1 cellular context compared by ENCODE assay signal in the genomic region with DNA sequence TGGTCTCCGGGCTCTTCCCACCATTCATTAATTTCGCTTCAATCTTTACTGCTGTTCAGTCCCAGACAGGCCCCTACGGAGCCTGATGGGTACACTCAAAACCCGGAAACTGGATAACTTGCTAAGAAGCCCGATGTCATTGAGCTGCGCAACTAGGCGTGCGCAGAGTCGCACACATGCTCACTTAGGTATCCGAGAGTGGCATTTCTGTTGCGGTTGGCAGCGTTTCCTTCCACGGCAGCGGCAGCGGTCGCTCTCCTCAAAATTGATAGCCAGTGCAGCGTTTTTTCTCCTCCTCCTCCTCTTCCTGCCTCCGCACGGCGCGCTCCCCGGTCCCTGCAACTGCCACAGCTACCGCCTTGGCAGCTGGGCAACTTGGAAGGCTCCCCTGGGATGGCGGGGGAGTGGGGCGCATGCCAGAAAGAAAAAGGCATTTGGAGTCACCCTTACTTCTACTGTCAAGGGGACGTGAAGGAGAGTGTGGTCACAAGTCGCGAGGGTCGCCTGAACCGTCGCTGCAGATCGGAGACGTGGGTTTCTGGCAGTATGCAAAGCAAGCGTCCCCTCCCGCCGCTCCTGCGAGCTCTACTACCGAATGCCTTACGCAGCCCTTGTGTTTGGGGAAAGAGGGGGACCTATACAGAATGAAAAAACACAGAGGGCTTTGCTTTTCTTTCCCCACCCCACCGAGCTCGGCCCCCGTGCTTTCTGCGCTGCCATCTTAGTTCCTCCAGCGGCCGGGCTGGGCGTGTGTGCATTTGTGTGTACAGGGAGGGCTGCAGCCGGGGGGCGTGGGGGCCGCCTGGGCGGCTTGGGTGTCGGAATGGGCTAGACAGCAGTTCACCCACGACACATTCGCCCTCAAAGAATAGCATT.
TF ChIP-seq lines count a peak whose summit lies in the region.

No MANE protein-coding gene starts in this region.

TF ChIP-seq in HepG2, 621 proteins besides CTCF, POLR2A, EP300 and RAD21 (continued from another document and continues in another):
- no peak for TF ChIP-seq REPIN1 (CRISPR knock-in tag; IDR thresholded peaks at IDR 0.05; ENCODE audit: borderline replicate concordance, low read depth)
- TF ChIP-seq, protein P1, sequence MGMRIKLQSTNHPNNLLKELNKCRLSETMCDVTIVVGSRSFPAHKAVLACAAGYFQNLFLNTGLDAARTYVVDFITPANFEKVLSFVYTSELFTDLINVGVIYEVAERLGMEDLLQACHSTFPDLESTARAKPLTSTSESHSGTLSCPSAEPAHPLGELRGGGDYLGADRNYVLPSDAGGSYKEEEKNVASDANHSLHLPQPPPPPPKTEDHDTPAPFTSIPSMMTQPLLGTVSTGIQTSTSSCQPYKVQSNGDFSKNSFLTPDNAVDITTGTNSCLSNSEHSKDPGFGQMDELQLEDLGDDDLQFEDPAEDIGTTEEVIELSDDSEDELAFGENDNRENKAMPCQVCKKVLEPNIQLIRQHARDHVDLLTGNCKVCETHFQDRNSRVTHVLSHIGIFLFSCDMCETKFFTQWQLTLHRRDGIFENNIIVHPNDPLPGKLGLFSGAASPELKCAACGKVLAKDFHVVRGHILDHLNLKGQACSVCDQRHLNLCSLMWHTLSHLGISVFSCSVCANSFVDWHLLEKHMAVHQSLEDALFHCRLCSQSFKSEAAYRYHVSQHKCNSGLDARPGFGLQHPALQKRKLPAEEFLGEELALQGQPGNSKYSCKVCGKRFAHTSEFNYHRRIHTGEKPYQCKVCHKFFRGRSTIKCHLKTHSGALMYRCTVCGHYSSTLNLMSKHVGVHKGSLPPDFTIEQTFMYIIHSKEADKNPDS (CRISPR knock-in tag; IDR thresholded peaks at IDR 0.05): no peak
- TF ChIP-seq, protein P2, sequence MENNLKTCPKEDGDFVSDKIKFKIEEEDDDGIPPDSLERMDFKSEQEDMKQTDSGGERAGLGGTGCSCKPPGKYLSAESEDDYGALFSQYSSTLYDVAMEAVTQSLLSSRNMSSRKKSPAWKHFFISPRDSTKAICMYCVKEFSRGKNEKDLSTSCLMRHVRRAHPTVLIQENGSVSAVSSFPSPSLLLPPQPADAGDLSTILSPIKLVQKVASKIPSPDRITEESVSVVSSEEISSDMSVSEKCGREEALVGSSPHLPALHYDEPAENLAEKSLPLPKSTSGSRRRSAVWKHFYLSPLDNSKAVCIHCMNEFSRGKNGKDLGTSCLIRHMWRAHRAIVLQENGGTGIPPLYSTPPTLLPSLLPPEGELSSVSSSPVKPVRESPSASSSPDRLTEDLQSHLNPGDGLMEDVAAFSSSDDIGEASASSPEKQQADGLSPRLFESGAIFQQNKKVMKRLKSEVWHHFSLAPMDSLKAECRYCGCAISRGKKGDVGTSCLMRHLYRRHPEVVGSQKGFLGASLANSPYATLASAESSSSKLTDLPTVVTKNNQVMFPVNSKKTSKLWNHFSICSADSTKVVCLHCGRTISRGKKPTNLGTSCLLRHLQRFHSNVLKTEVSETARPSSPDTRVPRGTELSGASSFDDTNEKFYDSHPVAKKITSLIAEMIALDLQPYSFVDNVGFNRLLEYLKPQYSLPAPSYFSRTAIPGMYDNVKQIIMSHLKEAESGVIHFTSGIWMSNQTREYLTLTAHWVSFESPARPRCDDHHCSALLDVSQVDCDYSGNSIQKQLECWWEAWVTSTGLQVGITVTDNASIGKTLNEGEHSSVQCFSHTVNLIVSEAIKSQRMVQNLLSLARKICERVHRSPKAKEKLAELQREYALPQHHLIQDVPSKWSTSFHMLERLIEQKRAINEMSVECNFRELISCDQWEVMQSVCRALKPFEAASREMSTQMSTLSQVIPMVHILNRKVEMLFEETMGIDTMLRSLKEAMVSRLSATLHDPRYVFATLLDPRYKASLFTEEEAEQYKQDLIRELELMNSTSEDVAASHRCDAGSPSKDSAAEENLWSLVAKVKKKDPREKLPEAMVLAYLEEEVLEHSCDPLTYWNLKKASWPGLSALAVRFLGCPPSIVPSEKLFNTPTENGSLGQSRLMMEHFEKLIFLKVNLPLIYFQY (CRISPR knock-in tag; IDR thresholded peaks at IDR 0.05; ENCODE audit: borderline replicate concordance): peak; percentile 79; the same call in 1 of the 2 replicates
- peak; percentile 78 for TF ChIP-seq PHF8 (CRISPR knock-in tag; IDR thresholded peaks at IDR 0.05)
- TF ChIP-seq ATAD3A (CRISPR knock-in tag; IDR thresholded peaks at IDR 0.05): no peak
- TF ChIP-seq, protein P3, sequence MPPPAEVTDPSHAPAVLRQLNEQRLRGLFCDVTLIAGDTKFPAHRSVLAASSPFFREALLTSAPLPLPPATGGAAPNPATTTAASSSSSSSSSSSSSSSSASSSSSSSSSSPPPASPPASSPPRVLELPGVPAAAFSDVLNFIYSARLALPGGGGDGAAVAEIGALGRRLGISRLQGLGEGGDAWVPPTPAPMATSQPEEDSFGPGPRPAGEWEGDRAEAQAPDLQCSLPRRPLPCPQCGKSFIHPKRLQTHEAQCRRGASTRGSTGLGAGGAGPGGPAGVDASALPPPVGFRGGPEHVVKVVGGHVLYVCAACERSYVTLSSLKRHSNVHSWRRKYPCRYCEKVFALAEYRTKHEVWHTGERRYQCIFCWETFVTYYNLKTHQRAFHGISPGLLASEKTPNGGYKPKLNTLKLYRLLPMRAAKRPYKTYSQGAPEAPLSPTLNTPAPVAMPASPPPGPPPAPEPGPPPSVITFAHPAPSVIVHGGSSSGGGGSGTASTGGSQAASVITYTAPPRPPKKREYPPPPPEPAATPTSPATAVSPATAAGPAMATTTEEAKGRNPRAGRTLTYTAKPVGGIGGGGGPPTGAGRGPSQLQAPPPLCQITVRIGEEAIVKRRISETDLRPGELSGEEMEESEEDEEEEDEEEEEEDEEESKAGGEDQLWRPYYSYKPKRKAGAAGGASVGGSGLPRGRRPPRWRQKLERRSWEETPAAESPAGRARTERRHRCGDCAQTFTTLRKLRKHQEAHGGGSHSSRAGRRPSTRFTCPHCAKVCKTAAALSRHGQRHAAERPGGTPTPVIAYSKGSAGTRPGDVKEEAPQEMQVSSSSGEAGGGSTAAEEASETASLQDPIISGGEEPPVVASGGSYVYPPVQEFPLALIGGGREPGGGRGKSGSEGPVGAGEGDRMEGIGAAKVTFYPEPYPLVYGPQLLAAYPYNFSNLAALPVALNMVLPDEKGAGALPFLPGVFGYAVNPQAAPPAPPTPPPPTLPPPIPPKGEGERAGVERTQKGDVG (CRISPR knock-in tag; IDR thresholded peaks at IDR 0.05; ENCODE audit: borderline replicate concordance): no peak
- TF ChIP-seq, protein P4, sequence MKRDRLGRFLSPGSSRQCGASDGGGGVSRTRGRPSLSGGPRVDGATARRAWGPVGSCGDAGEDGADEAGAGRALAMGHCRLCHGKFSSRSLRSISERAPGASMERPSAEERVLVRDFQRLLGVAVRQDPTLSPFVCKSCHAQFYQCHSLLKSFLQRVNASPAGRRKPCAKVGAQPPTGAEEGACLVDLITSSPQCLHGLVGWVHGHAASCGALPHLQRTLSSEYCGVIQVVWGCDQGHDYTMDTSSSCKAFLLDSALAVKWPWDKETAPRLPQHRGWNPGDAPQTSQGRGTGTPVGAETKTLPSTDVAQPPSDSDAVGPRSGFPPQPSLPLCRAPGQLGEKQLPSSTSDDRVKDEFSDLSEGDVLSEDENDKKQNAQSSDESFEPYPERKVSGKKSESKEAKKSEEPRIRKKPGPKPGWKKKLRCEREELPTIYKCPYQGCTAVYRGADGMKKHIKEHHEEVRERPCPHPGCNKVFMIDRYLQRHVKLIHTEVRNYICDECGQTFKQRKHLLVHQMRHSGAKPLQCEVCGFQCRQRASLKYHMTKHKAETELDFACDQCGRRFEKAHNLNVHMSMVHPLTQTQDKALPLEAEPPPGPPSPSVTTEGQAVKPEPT (CRISPR knock-in tag; IDR thresholded peaks at IDR 0.05; ENCODE audit: low read depth): no peak
- TF ChIP-seq NR2C2 (CRISPR knock-in tag; IDR thresholded peaks at IDR 0.05; ENCODE audit: borderline replicate concordance): no peak
- TF ChIP-seq RFX5 (IDR thresholded peaks at IDR 0.05; ENCODE audit: low read depth, low read length): no peak
- TF ChIP-seq ZFP36L2 (CRISPR knock-in tag; IDR thresholded peaks at IDR 0.05): no peak; the same call in 1 of the 2 replicates
- TF ChIP-seq HOXA5 (CRISPR knock-in tag; IDR thresholded peaks at IDR 0.05): peak; percentile 48
- 0 out of 2 replicates have a peak, but pooled peaks have one; percentile 47 for TF ChIP-seq XBP1 (CRISPR knock-in tag; IDR thresholded peaks at IDR 0.05)
- TF ChIP-seq KDM6A (CRISPR knock-in tag; IDR thresholded peaks at IDR 0.05; ENCODE audit: low read depth): no peak
- TF ChIP-seq MTA1 (CRISPR knock-in tag; IDR thresholded peaks at IDR 0.05; ENCODE audit: borderline replicate concordance): no peak
- no peak for TF ChIP-seq FOXK1 (CRISPR knock-in tag; IDR thresholded peaks at IDR 0.05; ENCODE audit: borderline replicate concordance, low read depth)
- no peak for TF ChIP-seq PHB2 (IDR thresholded peaks at IDR 0.05; ENCODE audit: partially characterized antibody)
- no peak for TF ChIP-seq MATR3 (CRISPR knock-in tag; IDR thresholded peaks at IDR 0.05)
- TF ChIP-seq ZNF10 (CRISPR knock-in tag; IDR thresholded peaks at IDR 0.05; ENCODE audit: borderline replicate concordance, low read depth): no peak
- no peak for TF ChIP-seq RFX3 (CRISPR knock-in tag; IDR thresholded peaks at IDR 0.05)
- no peak for TF ChIP-seq RBM39 (IDR thresholded peaks at IDR 0.05; ENCODE audit: low read depth, low read length, poor library complexity, severe bottlenecking)
- TF ChIP-seq KAT7 (CRISPR knock-in tag; IDR thresholded peaks at IDR 0.05; ENCODE audit: borderline replicate concordance): peak; percentile 37; the same call in 1 of the 2 replicates
- peak; percentile 56; the same call in 1 of the 2 replicates for TF ChIP-seq MIXL1 (CRISPR knock-in tag; IDR thresholded peaks at IDR 0.05)
- TF ChIP-seq, protein P5, sequence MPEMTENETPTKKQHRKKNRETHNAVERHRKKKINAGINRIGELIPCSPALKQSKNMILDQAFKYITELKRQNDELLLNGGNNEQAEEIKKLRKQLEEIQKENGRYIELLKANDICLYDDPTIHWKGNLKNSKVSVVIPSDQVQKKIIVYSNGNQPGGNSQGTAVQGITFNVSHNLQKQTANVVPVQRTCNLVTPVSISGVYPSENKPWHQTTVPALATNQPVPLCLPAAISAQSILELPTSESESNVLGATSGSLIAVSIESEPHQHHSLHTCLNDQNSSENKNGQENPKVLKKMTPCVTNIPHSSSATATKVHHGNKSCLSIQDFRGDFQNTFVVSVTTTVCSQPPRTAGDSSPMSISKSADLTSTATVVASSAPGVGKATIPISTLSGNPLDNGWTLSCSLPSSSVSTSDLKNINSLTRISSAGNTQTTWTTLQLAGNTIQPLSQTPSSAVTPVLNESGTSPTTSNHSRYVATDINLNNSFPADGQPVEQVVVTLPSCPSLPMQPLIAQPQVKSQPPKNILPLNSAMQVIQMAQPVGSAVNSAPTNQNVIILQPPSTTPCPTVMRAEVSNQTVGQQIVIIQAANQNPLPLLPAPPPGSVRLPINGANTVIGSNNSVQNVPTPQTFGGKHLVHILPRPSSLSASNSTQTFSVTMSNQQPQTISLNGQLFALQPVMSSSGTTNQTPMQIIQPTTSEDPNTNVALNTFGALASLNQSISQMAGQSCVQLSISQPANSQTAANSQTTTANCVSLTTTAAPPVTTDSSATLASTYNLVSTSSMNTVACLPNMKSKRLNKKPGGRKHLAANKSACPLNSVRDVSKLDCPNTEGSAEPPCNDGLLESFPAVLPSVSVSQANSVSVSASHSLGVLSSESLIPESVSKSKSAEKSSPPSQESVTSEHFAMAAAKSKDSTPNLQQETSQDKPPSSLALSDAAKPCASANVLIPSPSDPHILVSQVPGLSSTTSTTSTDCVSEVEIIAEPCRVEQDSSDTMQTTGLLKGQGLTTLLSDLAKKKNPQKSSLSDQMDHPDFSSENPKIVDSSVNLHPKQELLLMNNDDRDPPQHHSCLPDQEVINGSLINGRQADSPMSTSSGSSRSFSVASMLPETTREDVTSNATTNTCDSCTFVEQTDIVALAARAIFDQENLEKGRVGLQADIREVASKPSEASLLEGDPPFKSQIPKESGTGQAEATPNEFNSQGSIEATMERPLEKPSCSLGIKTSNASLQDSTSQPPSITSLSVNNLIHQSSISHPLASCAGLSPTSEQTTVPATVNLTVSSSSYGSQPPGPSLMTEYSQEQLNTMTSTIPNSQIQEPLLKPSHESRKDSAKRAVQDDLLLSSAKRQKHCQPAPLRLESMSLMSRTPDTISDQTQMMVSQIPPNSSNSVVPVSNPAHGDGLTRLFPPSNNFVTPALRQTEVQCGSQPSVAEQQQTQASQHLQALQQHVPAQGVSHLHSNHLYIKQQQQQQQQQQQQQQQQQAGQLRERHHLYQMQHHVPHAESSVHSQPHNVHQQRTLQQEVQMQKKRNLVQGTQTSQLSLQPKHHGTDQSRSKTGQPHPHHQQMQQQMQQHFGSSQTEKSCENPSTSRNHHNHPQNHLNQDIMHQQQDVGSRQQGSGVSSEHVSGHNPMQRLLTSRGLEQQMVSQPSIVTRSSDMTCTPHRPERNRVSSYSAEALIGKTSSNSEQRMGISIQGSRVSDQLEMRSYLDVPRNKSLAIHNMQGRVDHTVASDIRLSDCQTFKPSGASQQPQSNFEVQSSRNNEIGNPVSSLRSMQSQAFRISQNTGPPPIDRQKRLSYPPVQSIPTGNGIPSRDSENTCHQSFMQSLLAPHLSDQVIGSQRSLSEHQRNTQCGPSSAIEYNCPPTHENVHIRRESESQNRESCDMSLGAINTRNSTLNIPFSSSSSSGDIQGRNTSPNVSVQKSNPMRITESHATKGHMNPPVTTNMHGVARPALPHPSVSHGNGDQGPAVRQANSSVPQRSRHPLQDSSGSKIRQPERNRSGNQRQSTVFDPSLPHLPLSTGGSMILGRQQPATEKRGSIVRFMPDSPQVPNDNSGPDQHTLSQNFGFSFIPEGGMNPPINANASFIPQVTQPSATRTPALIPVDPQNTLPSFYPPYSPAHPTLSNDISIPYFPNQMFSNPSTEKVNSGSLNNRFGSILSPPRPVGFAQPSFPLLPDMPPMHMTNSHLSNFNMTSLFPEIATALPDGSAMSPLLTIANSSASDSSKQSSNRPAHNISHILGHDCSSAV (CRISPR knock-in tag; IDR thresholded peaks at IDR 0.05; ENCODE audit: borderline replicate concordance): no peak
- no peak for TF ChIP-seq SIX4 (CRISPR knock-in tag; IDR thresholded peaks at IDR 0.05)
- TF ChIP-seq, protein P6, sequence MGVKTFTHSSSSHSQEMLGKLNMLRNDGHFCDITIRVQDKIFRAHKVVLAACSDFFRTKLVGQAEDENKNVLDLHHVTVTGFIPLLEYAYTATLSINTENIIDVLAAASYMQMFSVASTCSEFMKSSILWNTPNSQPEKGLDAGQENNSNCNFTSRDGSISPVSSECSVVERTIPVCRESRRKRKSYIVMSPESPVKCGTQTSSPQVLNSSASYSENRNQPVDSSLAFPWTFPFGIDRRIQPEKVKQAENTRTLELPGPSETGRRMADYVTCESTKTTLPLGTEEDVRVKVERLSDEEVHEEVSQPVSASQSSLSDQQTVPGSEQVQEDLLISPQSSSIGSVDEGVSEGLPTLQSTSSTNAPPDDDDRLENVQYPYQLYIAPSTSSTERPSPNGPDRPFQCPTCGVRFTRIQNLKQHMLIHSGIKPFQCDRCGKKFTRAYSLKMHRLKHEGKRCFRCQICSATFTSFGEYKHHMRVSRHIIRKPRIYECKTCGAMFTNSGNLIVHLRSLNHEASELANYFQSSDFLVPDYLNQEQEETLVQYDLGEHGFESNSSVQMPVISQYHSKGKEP (CRISPR knock-in tag; IDR thresholded peaks at IDR 0.05): no peak
- no peak for TF ChIP-seq NFE2 (CRISPR knock-in tag; IDR thresholded peaks at IDR 0.05)
- no peak for TF ChIP-seq ZNF616 (CRISPR knock-in tag; IDR thresholded peaks at IDR 0.05; ENCODE audit: low read depth)
- no peak for TF ChIP-seq MAFG (CRISPR knock-in tag; IDR thresholded peaks at IDR 0.05)
- no peak for TF ChIP-seq MLLT10 (CRISPR knock-in tag; IDR thresholded peaks at IDR 0.05)
- TF ChIP-seq HDAC2 (CRISPR knock-in tag; IDR thresholded peaks at IDR 0.05): peak; percentile 61; the same call in 1 of the 2 replicates
- TF ChIP-seq ZNF713 (CRISPR knock-in tag; IDR thresholded peaks at IDR 0.05): no peak
- no peak for TF ChIP-seq RARG (CRISPR knock-in tag; IDR thresholded peaks at IDR 0.05; ENCODE audit: low read depth)
- TF ChIP-seq KDM5A (IDR thresholded peaks at IDR 0.05; ENCODE audit: borderline replicate concordance, low read length): no peak
- TF ChIP-seq KDM2A (CRISPR knock-in tag; IDR thresholded peaks at IDR 0.05; ENCODE audit: borderline replicate concordance, low read depth): peak; percentile 69
